24 cellular contexts compared by ENCODE assay signal in genomic region chr2:238774980-238775509, GRCh38.
DNase-seq lines count a peak whose midpoint lies in the region; ATAC-seq, FAIRE-seq and TF ChIP-seq lines count a peak whose summit lies in the region.
"Had no signal": no experiment of that assay in that cellular context is flagged by ENCODE, and none has a peak within 500 bp of the region (broad histone marks: within the 10 kb centered on the region; RNA-seq: fewer than 3 reads in every experiment).

No MANE protein-coding gene starts in this region.

- TF ChIP-seq CTCF in activated B cell treated with CpG ODN at 0.5 μM for 24 hours (IDR thresholded peaks at IDR 0.05) (no peak), nephron progenitor cell (IDR thresholded peaks at IDR 0.05) (no peak)

- H3K4me1 Mint-ChIP-seq in activated B cell treated with CpG ODN at 0.5 μM for 24 hours (peaks cover 12% of the 10 kb centered on the region), nephron progenitor cell (peaks cover 17% of the 10 kb centered on the region)

- H3K4me3 Mint-ChIP-seq in activated B cell treated with CpG ODN at 0.5 μM for 24 hours (no peak overlapping the region), nephron progenitor cell (no peak overlapping the region)
- H3K4me3 Mint-ChIP-seq: CD4-positive, alpha-beta T cell had no signal

- H3K27ac Mint-ChIP-seq in activated B cell treated with CpG ODN at 0.5 μM for 24 hours (peak overlapping the region; percentile 63), nephron progenitor cell (peak overlapping the region; percentile 54)
- H3K27ac Mint-ChIP-seq: CD4-positive, alpha-beta T cell had no signal

- POLR2A ChIA-PET in activated B cell treated with CpG ODN at 0.5 μM for 24 hours (lab: Charles Lee): no interaction called here

- H3K9me3 Mint-ChIP-seq in activated B cell treated with CpG ODN at 0.5 μM for 24 hours: peaks cover 6% of the 10 kb centered on the region
- H3K9me3 Mint-ChIP-seq in nephron progenitor cell: peaks cover 25% of the 10 kb centered on the region
- H3K9me3 Mint-ChIP-seq: CD4-positive, alpha-beta T cell had no signal

- H3K27me3 Mint-ChIP-seq in activated B cell treated with CpG ODN at 0.5 μM for 24 hours (peaks cover 3% of the 10 kb centered on the region), nephron progenitor cell (ENCODE audit: low read depth, poor library complexity) (peaks cover 43% of the 10 kb centered on the region)

- no peak for ATAC-seq in activated B cell treated with CpG ODN at 0.5 μM for 24 hours (ENCODE audit: low read depth)

- no peak for FAIRE-seq in RCC 7860 (lab: Jason Lieb, UNC)
- FAIRE-seq: GM12891, H1 had no signal

- intact Hi-C loops in activated B cell treated with CpG ODN at 0.5 μM for 24 hours (cut with micrococcal nuclease): no loop called here

- CTCF ChIA-PET in activated B cell treated with CpG ODN at 0.5 μM for 24 hours (lab: Charles Lee): no interaction called here

- H3K36me3 Mint-ChIP-seq in activated B cell treated with CpG ODN at 0.5 μM for 24 hours (ENCODE audit: low read depth): no peaks in the 10 kb centered on the region
- peaks cover 4% of the 10 kb centered on the region for H3K36me3 Mint-ChIP-seq in nephron progenitor cell (ENCODE audit: low read depth)

- peak; percentile 37 for DNase-seq in DMS53 (lab: John Stamatoyannopoulos, UW)
- no peak for DNase-seq in DMS53 treated with DMSO at 0.1 percent for 48 hours (lab: John Stamatoyannopoulos, UW; ENCODE audit: unreplicated experiment)
- no peak for DNase-seq in activated B cell treated with CpG ODN at 0.5 μM for 24 hours
- no peak for DNase-seq in nephron progenitor cell
- no peak for DNase-seq in NCI-H2227 (lab: John Stamatoyannopoulos, UW; ENCODE audit: unreplicated experiment)
- no peak for DNase-seq in NCI-H1694 treated with DMSO at 0.1 percent for 48 hours (lab: John Stamatoyannopoulos, UW)
- no peak for DNase-seq in RCC 7860 (ENCODE audit: low spot score)
- DNase-seq: BE2C; CD4-positive, alpha-beta T cell; COR-L47; DMS79 treated with DMSO at 0.1 percent for 48 hours; GF-D8; HCEC 1CT; KBM-7; MG63; NCI-H1105 treated with DMSO at 0.1 percent for 48 hours; NCI-H146; NCI-H2029; NCI-H2227 treated with DMSO at 0.1 percent for 48 hours; NCI-H510A; NCI-H69; SHP77 had no signal
